ENCODE assay signal across 8 cellular contexts in genomic region chrX:47145408-47146120, GRCh38. TPM values are rescaled to one million over a fixed set of nuclear protein-coding genes. Genes with fewer than 3 reads are reported as not detected.
DNase-seq lines count a peak whose midpoint lies in the region; ATAC-seq, FAIRE-seq and TF ChIP-seq lines count a peak whose summit lies in the region.

No MANE protein-coding gene starts in this region.

- no TSS peak for BruUV-seq in HepG2 (replicated peaks; lab: Mats Ljungman, UMichigan)

- H3K27ac ChIP-seq in HepG2 (ENCODE audit: extremely low read length, insufficient read depth, low read length) (peak overlapping the region; percentile 98), tibial artery (peak overlapping the region; percentile 93 to 99)

- H2AFZ ChIP-seq in HepG2 (ENCODE audit: low read length), result no peak overlapping the region

- POLR2A ChIA-PET in HepG2 (lab: Yijun Ruan, JAX), result interaction anchor here (0.9 to 2.0 kb wide), 9 partner anchors 11 to 167 kb away, joined by 3 to 35 read pairs (median 8); no protein-coding TSS in a partner anchor

- TF ChIP-seq POLR2A in HepG2 (IDR thresholded peaks at IDR 0.05; ENCODE audit: insufficient read depth in 1 of 2, low read depth in 2 of 2, low read length in 2 of 2), result no peak

- no peak for TF ChIP-seq EP300 in HepG2 (IDR thresholded peaks at IDR 0.05; ENCODE audit: low read depth in 2 of 2, low read length in 2 of 2)
- no peak for TF ChIP-seq EP300 in HepG2 (CRISPR knock-in tag; IDR thresholded peaks at IDR 0.05; ENCODE audit: borderline replicate concordance)

- TF ChIP-seq CTCF in bronchial epithelial cell (IDR thresholded peaks at IDR 0.05; ENCODE audit: insufficient read depth, low read length, severe bottlenecking), result no peak
- TF ChIP-seq CTCF in HepG2 (CRISPR knock-in tag; IDR thresholded peaks at IDR 0.05), result no peak
- TF ChIP-seq CTCF in tibial artery (IDR thresholded peaks at IDR 0.05), result no peak

- H3K4me1 ChIP-seq in ES-I3 (ENCODE audit: insufficient read depth, low read length) (no peaks in the 10 kb centered on the region; the same call in 1 of the 2 replicates), HepG2 (ENCODE audit: insufficient read depth, low read length) (peaks cover 20% of the 10 kb centered on the region), tibial artery (peaks cover 0 to 38% (median 11%) of the 10 kb centered on the region in 4 donors)

- peak overlapping the region; percentile 75 for H3K9ac ChIP-seq in ES-I3 (ENCODE audit: low read depth, low read length)
- H3K9ac ChIP-seq in HepG2 (ENCODE audit: insufficient read depth, low read depth, low read length), result peak overlapping the region; percentile 89

- ATAC-seq in GM21723 (IDR thresholded peaks at IDR 0.05; ENCODE audit: unreplicated experiment), result peak; percentile 14
- ATAC-seq in HepG2, result peak; percentile 44

- under 1% methylated on average over 14 of the region's 37 CpGs for WGBS in HepG2 (ENCODE audit: low lambda C conversion rate)

- peak; percentile 41 for DNase-seq in NCI-H1105 treated with DMSO at 0.1 percent for 48 hours (lab: John Stamatoyannopoulos, UW)
- DNase-seq in bronchial epithelial cell (ENCODE audit: low read depth), result no peak
- no peak for DNase-seq in HepG2 (ENCODE audit: low spot score)
- no peak for DNase-seq in tibial artery
- no peak for DNase-seq in HPDE6-E6E7 (ENCODE audit: extremely low spot score)
- no peak for DNase-seq in central memory CD4-positive, alpha-beta T cell

- no peak for FAIRE-seq in bronchial epithelial cell (lab: Jason Lieb, UNC)
- peak; percentile 23 for FAIRE-seq in HepG2 (lab: Jason Lieb, UNC)

- H3K4me3 ChIP-seq in bronchial epithelial cell (ENCODE audit: low read depth, low read length) (peak overlapping the region; percentile 76), HepG2 (replicated peaks in 1 of 3; ENCODE audit: insufficient read depth in 1 of 3, low read depth in 2 of 3, low read length in 3 of 3) (peak overlapping the region; percentile 66 to 83 (median 76)), tibial artery (peak overlapping the region; percentile 83 to 85)

- H3K27me3 ChIP-seq in bronchial epithelial cell (ENCODE audit: control insufficient read depth, insufficient read depth, low read length) (no peaks in the 10 kb centered on the region), HepG2 (ENCODE audit: control insufficient read depth in 1 of 2, insufficient read depth in 2 of 2, low read length in 2 of 2) (no peaks in the 10 kb centered on the region), tibial artery (no peaks in the 10 kb centered on the region)

- CTCF ChIA-PET in HepG2 (lab: Yijun Ruan, JAX; ENCODE audit: low intra/inter-chr PET ratio, low total read pairs), result no interaction called here

- H3K36me3 ChIP-seq in ES-I3 (ENCODE audit: insufficient read depth, low read length), result peaks cover 5% of the 10 kb centered on the region; the same call in 1 of the 2 replicates
- H3K36me3 ChIP-seq in bronchial epithelial cell (ENCODE audit: control insufficient read depth, insufficient read depth, low read length), result peaks cover 1% of the 10 kb centered on the region
- H3K36me3 ChIP-seq in HepG2 (replicated peaks in 1 of 2; ENCODE audit: control insufficient read depth in 1 of 2, insufficient read depth in 2 of 2, low read length in 2 of 2), result peaks cover 1 to 7% of the 10 kb centered on the region in 2 experiments; a peak in 3 of 5 replicates
- peaks cover 0 to 6% (median 0%) of the 10 kb centered on the region in 3 donors for H3K36me3 ChIP-seq in tibial artery

- peak overlapping the region; percentile 93 for H3K4me2 ChIP-seq in HepG2 (ENCODE audit: low read depth, low read length)

- TF ChIP-seq RAD21 in HepG2 (CRISPR knock-in tag; IDR thresholded peaks at IDR 0.05), result no peak

- intact Hi-C loops in HepG2 (cut with micrococcal nuclease; ENCODE audit: unreplicated experiment) (loop anchor here (2.0 kb wide), 1 partner anchor 15 kb away; no protein-coding TSS in a partner anchor), tibial artery (cut with DNase I; ENCODE audit: low total_unique reads) (no loop called here)

- H4K20me1 ChIP-seq in HepG2 (ENCODE audit: insufficient read depth, low read length), result peaks cover 18% of the 10 kb centered on the region; the same call in 1 of the 2 replicates

- H3K9me3 ChIP-seq in ES-I3 (ENCODE audit: control insufficient read depth, insufficient read depth, low read length), result no peaks in the 10 kb centered on the region
- no peaks in the 10 kb centered on the region for H3K9me3 ChIP-seq in HepG2 (ENCODE audit: low read length)
- H3K9me3 ChIP-seq in tibial artery, result peaks cover 0 to 4% (median 0%) of the 10 kb centered on the region in 3 donors

- in situ Hi-C loops in HepG2 (cut with HindIII; ENCODE audit: extremely low pct_ligation_motif_present, low pct_unique_long_range_greater_than_20kb), result no loop called here

- H3K79me2 ChIP-seq in HepG2 (ENCODE audit: insufficient read depth, low read length), result peaks cover 50% of the 10 kb centered on the region

RNA-seq across cellular contexts. Expression of gene RBM10, which starts 0.5 kb away (rescaled TPM):
- total RNA-seq in bronchial epithelial cell (29.0 and 35.2 TPM in 2 replicates), HepG2 (2016; rRNA removed; fragmentation: Illumina TruSeq; extraction: Trizol) (41.6 and 43.1 TPM in 2 replicates)
- 3.1 and 4.0 TPM in 2 replicates for total RNA-seq in HepG2 (2016; cell fraction: cytosol; rRNA removed; fragmentation: Illumina TruSeq; extraction: Trizol; ENCODE audit: low read depth)
- total RNA-seq in HepG2 (2016; cell fraction: insoluble cytoplasmic fraction; rRNA removed; fragmentation: Illumina TruSeq; extraction: Trizol), result 35.5 and 44.5 TPM in 2 replicates
- total RNA-seq in HepG2 (2016; cell fraction: membrane; rRNA removed; fragmentation: Illumina TruSeq; extraction: Trizol), result 12.2 and 12.8 TPM in 2 replicates
- total RNA-seq in HepG2 (2016; cell fraction: nucleus; rRNA removed; fragmentation: Illumina TruSeq; extraction: Trizol), result 22.5 and 26.2 TPM in 2 replicates
- 15.8 and 15.9 TPM in 2 replicates for polyA plus RNA-seq in HepG2 (2011; rRNA removed)
- 10.4 and 16.9 TPM in 2 replicates for polyA plus RNA-seq in HepG2 (2011; cell fraction: cytosol; rRNA removed)
- 45.1 and 59.0 TPM in 2 replicates for polyA plus RNA-seq in HepG2 (2011; cell fraction: nucleus; rRNA removed)
- 14.1 and 15.9 TPM in 2 replicates for polyA plus RNA-seq in HepG2 (2012)
- 2.7 and 3.4 TPM in 2 replicates for polyA plus RNA-seq in HepG2 (2016; cell fraction: cytosol; fragmentation: Illumina TruSeq; extraction: Trizol; ENCODE audit: low read depth)
- polyA plus RNA-seq in HepG2 (2016; cell fraction: insoluble cytoplasmic fraction; fragmentation: Illumina TruSeq; extraction: Trizol; ENCODE audit: low read depth), result 29.5 and 39.2 TPM in 2 replicates
- polyA plus RNA-seq in HepG2 (2016; cell fraction: membrane; fragmentation: Illumina TruSeq; extraction: Trizol; ENCODE audit: low read depth), result 6.9 and 7.3 TPM in 2 replicates
- polyA plus RNA-seq in HepG2 (2016; cell fraction: nucleus; fragmentation: Illumina TruSeq; extraction: Trizol; ENCODE audit: insufficient read depth, low read depth), result 49.1 and 54.4 TPM in 2 replicates
- polyA minus RNA-seq in HepG2 (2011; rRNA and poly(A)+ RNA removed; ENCODE audit: low replicate concordance), result 24.6 and 41.4 TPM in 2 replicates
- polyA minus RNA-seq in HepG2 (2011; cell fraction: cytosol; rRNA and poly(A)+ RNA removed), result 10.8 and 15.2 TPM in 2 replicates
- 9.4 and 10.0 TPM in 2 replicates for polyA minus RNA-seq in HepG2 (2011; cell fraction: nucleus; rRNA and poly(A)+ RNA removed)

RNA-seq across cellular contexts. Expression of gene NDUFB11, which starts 1.1 kb away (rescaled TPM):
- total RNA-seq in bronchial epithelial cell (32.1 and 48.4 TPM in 2 replicates), HepG2 (2016; rRNA removed; fragmentation: Illumina TruSeq; extraction: Trizol) (94.8 and 100 TPM in 2 replicates)
- total RNA-seq in HepG2 (2016; cell fraction: cytosol; rRNA removed; fragmentation: Illumina TruSeq; extraction: Trizol; ENCODE audit: low read depth), result 63.5 and 69.5 TPM in 2 replicates
- total RNA-seq in HepG2 (2016; cell fraction: insoluble cytoplasmic fraction; rRNA removed; fragmentation: Illumina TruSeq; extraction: Trizol), result 101 and 102 TPM in 2 replicates
- total RNA-seq in HepG2 (2016; cell fraction: membrane; rRNA removed; fragmentation: Illumina TruSeq; extraction: Trizol), result 56.7 and 63.8 TPM in 2 replicates
- total RNA-seq in HepG2 (2016; cell fraction: nucleus; rRNA removed; fragmentation: Illumina TruSeq; extraction: Trizol), result 50.3 and 51.3 TPM in 2 replicates
- 46.6 and 53.9 TPM in 2 replicates for polyA plus RNA-seq in HepG2 (2011; rRNA removed)
- polyA plus RNA-seq in HepG2 (2011; cell fraction: cytosol; rRNA removed), result 62.7 and 82.8 TPM in 2 replicates
- 23.0 and 26.5 TPM in 2 replicates for polyA plus RNA-seq in HepG2 (2011; cell fraction: nucleus; rRNA removed)
- 42.6 and 54.4 TPM in 2 replicates for polyA plus RNA-seq in HepG2 (2012)
- polyA plus RNA-seq in HepG2 (2016; cell fraction: cytosol; fragmentation: Illumina TruSeq; extraction: Trizol; ENCODE audit: low read depth), result 79.8 and 82.5 TPM in 2 replicates
- 92.6 and 96.5 TPM in 2 replicates for polyA plus RNA-seq in HepG2 (2016; cell fraction: insoluble cytoplasmic fraction; fragmentation: Illumina TruSeq; extraction: Trizol; ENCODE audit: low read depth)
- 57.9 and 58.0 TPM in 2 replicates for polyA plus RNA-seq in HepG2 (2016; cell fraction: membrane; fragmentation: Illumina TruSeq; extraction: Trizol; ENCODE audit: low read depth)
- polyA plus RNA-seq in HepG2 (2016; cell fraction: nucleus; fragmentation: Illumina TruSeq; extraction: Trizol; ENCODE audit: insufficient read depth, low read depth), result 81.9 and 89.2 TPM in 2 replicates
- 77.2 and 279 TPM in 2 replicates for polyA minus RNA-seq in HepG2 (2011; rRNA and poly(A)+ RNA removed; ENCODE audit: low replicate concordance)
- 29.8 and 30.6 TPM in 2 replicates for polyA minus RNA-seq in HepG2 (2011; cell fraction: cytosol; rRNA and poly(A)+ RNA removed)
- 7.1 and 9.5 TPM in 2 replicates for polyA minus RNA-seq in HepG2 (2011; cell fraction: nucleus; rRNA and poly(A)+ RNA removed)

RNA-seq across cellular contexts. Expression of gene UBA1, which starts 48.1 kb away (rescaled TPM):
- total RNA-seq in bronchial epithelial cell (87.4 and 137 TPM in 2 replicates), HepG2 (2016; rRNA removed; fragmentation: Illumina TruSeq; extraction: Trizol) (93.3 and 95.6 TPM in 2 replicates)
- total RNA-seq in HepG2 (2016; cell fraction: cytosol; rRNA removed; fragmentation: Illumina TruSeq; extraction: Trizol; ENCODE audit: low read depth), result 5.4 and 7.1 TPM in 2 replicates
- total RNA-seq in HepG2 (2016; cell fraction: insoluble cytoplasmic fraction; rRNA removed; fragmentation: Illumina TruSeq; extraction: Trizol), result 77.7 and 94.2 TPM in 2 replicates
- 18.1 and 19.1 TPM in 2 replicates for total RNA-seq in HepG2 (2016; cell fraction: membrane; rRNA removed; fragmentation: Illumina TruSeq; extraction: Trizol)
- total RNA-seq in HepG2 (2016; cell fraction: nucleus; rRNA removed; fragmentation: Illumina TruSeq; extraction: Trizol), result 55.6 and 61.3 TPM in 2 replicates
- 129 and 146 TPM in 2 replicates for polyA plus RNA-seq in HepG2 (2011; rRNA removed)
- polyA plus RNA-seq in HepG2 (2011; cell fraction: cytosol; rRNA removed), result 77.3 and 97.9 TPM in 2 replicates
- polyA plus RNA-seq in HepG2 (2011; cell fraction: nucleus; rRNA removed), result 223 and 227 TPM in 2 replicates
- 84.6 and 94.4 TPM in 2 replicates for polyA plus RNA-seq in HepG2 (2012)
- 4.8 and 5.6 TPM in 2 replicates for polyA plus RNA-seq in HepG2 (2016; cell fraction: cytosol; fragmentation: Illumina TruSeq; extraction: Trizol; ENCODE audit: low read depth)
- polyA plus RNA-seq in HepG2 (2016; cell fraction: insoluble cytoplasmic fraction; fragmentation: Illumina TruSeq; extraction: Trizol; ENCODE audit: low read depth), result 93.8 and 120 TPM in 2 replicates
- polyA plus RNA-seq in HepG2 (2016; cell fraction: membrane; fragmentation: Illumina TruSeq; extraction: Trizol; ENCODE audit: low read depth), result 10.0 and 13.0 TPM in 2 replicates
- 158 and 178 TPM in 2 replicates for polyA plus RNA-seq in HepG2 (2016; cell fraction: nucleus; fragmentation: Illumina TruSeq; extraction: Trizol; ENCODE audit: insufficient read depth, low read depth)
- 280 and 721 TPM in 2 replicates for polyA minus RNA-seq in HepG2 (2011; rRNA and poly(A)+ RNA removed; ENCODE audit: low replicate concordance)
- polyA minus RNA-seq in HepG2 (2011; cell fraction: cytosol; rRNA and poly(A)+ RNA removed), result 69.7 and 70.1 TPM in 2 replicates
- polyA minus RNA-seq in HepG2 (2011; cell fraction: nucleus; rRNA and poly(A)+ RNA removed), result 44.2 and 45.4 TPM in 2 replicates
